ENCODE assay signal across 24 cellular contexts in the genomic region with DNA sequence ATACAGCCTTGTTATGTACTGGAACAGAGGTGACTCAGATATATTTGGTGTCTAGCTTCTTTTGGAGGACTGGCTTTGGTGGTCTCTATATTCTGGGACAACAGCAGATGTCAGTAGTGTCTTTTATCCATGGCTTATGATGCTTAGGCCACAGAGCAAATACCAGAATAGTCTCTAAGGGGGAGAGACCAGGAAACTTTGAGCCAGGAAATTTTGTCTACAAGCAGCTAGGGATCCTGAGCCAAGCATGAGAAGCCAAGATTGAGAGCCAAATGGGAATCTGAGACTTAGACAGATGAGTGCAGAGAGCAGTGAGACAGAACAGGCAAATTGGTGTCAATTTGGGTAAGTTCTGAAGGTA. TPM values are rescaled to one million over a fixed set of nuclear protein-coding genes. Genes with fewer than 3 reads are reported as not detected.
DNase-seq lines count a peak whose midpoint lies in the region; ATAC-seq, FAIRE-seq and TF ChIP-seq lines count a peak whose summit lies in the region.
"Had no signal": no experiment of that assay in that cellular context is flagged by ENCODE, and none has a peak within 500 bp of the region (broad histone marks: within the 10 kb centered on the region; RNA-seq: fewer than 3 reads in every experiment).

No MANE protein-coding gene starts in this region.

- H3K36me3 ChIP-seq in SJSA1 (no peaks in the 10 kb centered on the region), upper lobe of left lung (no peaks in the 10 kb centered on the region), small intestine (ENCODE audit: control insufficient read depth in 2 of 2, insufficient read depth in 2 of 2, low read length in 2 of 2) (no peaks in the 10 kb centered on the region), OCI-LY7 (ENCODE audit: insufficient read depth, low read length) (no peaks in the 10 kb centered on the region)

- DNase-seq in SJSA1 (ENCODE audit: low read depth in 1 of 2, low spot score in 2 of 2) (no peak), fibroblast of the aortic adventitia (ENCODE audit: low read depth) (peak; percentile 87), medulla oblongata (ENCODE audit: extremely low spot score) (peak; percentile 10), upper lobe of left lung (no peak), small intestine (no peak), OCI-LY7 (ENCODE audit: low spot score) (no peak)
- DNase-seq in activated effector memory CD4-positive, alpha-beta T cell treated with anti-CD3 and anti-CD28 coated beads, Interleukin-2, amount 50 U/mL, for 16 hours: no peak
- DNase-seq: activated CD4-positive, alpha-beta T cell treated with anti-CD3 and anti-CD28 coated beads for 36 hours; activated naive CD8-positive, alpha-beta T cell treated with anti-CD3 and anti-CD28 coated beads for 36 hours; cortex of kidney; DND-41; foreskin keratinocyte; GOT3; natural killer cell; NCI-H1092; NCI-H2081; NCI-H510A treated with DMSO at 0.1 percent for 48 hours; stimulated activated naive CD8-positive, alpha-beta T cell treated with anti-CD3 and anti-CD28 coated beads, Interleukin-15, Interleukin-2, amounts not matched to agents 100 U/mL and 50 U/mL, for 24 hours; T-cell had no signal

- ATAC-seq in upper lobe of left lung (ENCODE audit: low FRiP score in 2 of 2): peak; percentile 51 to 90
- ATAC-seq: activated CD4-positive, alpha-beta T cell treated with anti-CD3 and anti-CD28 coated beads for 36 hours; foreskin keratinocyte; natural killer cell; stimulated activated naive CD8-positive, alpha-beta T cell treated with anti-CD3 and anti-CD28 coated beads, Interleukin-15, Interleukin-2, amounts not matched to agents 100 U/mL and 50 U/mL, for 24 hours; T-cell had no signal

- H3K9me2 ChIP-seq in OCI-LY7 (ENCODE audit: insufficient read depth, low read length): no peaks in the 10 kb centered on the region

- BruUV-seq in OCI-LY7 (replicated peaks; lab: Mats Ljungman, UMichigan): no TSS peak

- H3K4me3 ChIP-seq in SJSA1 (no peak overlapping the region), fibroblast of the aortic adventitia (ENCODE audit: low read depth, low read length) (no peak overlapping the region), upper lobe of left lung (no peak overlapping the region), small intestine (ENCODE audit: low read depth in 1 of 2, low read length in 2 of 2) (no peak overlapping the region), OCI-LY7 (ENCODE audit: low read depth, low read length, poor library complexity, severe bottlenecking) (no peak overlapping the region)
- H3K4me3 ChIP-seq: skin epidermis had no signal

- H3K27me3 ChIP-seq in SJSA1 (replicated peaks) (no peaks in the 10 kb centered on the region), upper lobe of left lung (no peaks in the 10 kb centered on the region), small intestine (ENCODE audit: control insufficient read depth in 2 of 2, insufficient read depth in 2 of 2, low read length in 2 of 2) (no peaks in the 10 kb centered on the region)
- H3K27me3 ChIP-seq: foreskin keratinocyte had no signal

- no peaks in the 10 kb centered on the region for H4K20me1 ChIP-seq in OCI-LY7 (ENCODE audit: insufficient read depth, low read length)

- TF ChIP-seq CTCF in fibroblast of the aortic adventitia (IDR thresholded peaks at IDR 0.05; ENCODE audit: insufficient read depth, low read length): peak; percentile 26
- no peak for TF ChIP-seq CTCF in upper lobe of left lung (IDR thresholded peaks at IDR 0.05)
- TF ChIP-seq CTCF in OCI-LY7 (conservative IDR thresholded peaks at IDR 0.05; ENCODE audit: low read length): no peak

- peaks cover 17% of the 10 kb centered on the region for H3K4me1 ChIP-seq in SJSA1 (replicated peaks)
- H3K4me1 ChIP-seq in upper lobe of left lung: no peaks in the 10 kb centered on the region
- H3K4me1 ChIP-seq in small intestine (ENCODE audit: control insufficient read depth in 2 of 2, insufficient read depth in 1 of 2, low read depth in 1 of 2, low read length in 1 of 2): no peaks in the 10 kb centered on the region
- H3K4me1 ChIP-seq in OCI-LY7 (ENCODE audit: insufficient read depth, low read length, poor library complexity, severe bottlenecking): no peaks in the 10 kb centered on the region
- H3K4me1 ChIP-seq: foreskin keratinocyte, parathyroid adenoma had no signal

- no peak overlapping the region for H3K4me2 ChIP-seq in OCI-LY7 (ENCODE audit: low read length)
- H3K4me2 ChIP-seq: KMS-11 had no signal

- CTCF ChIA-PET in OCI-LY7 (lab: Charles Lee; ENCODE audit: unreplicated experiment): no interaction called here

- POLR2A ChIA-PET in OCI-LY7 (lab: Charles Lee): no interaction called here

- FAIRE-seq in small intestine (lab: Jason Lieb, UNC): no peak
- FAIRE-seq: keratinocyte, TTC549 had no signal

- H3K79me2 ChIP-seq in OCI-LY7 (ENCODE audit: insufficient read depth, low read depth, low read length): no peaks in the 10 kb centered on the region
- H3K79me2 ChIP-seq: parathyroid adenoma had no signal

- TF ChIP-seq EP300 in upper lobe of left lung (IDR thresholded peaks at IDR 0.05): no peak

- TF ChIP-seq POLR2A in upper lobe of left lung (IDR thresholded peaks at IDR 0.05): no peak

- peak overlapping the region; percentile 75 for H3K27ac ChIP-seq in SJSA1
- H3K27ac ChIP-seq in upper lobe of left lung: no peak overlapping the region
- no peak overlapping the region for H3K27ac ChIP-seq in small intestine (ENCODE audit: low read depth in 1 of 2, low read length in 1 of 2)
- no peak overlapping the region for H3K27ac ChIP-seq in OCI-LY7 (ENCODE audit: low read depth, low read length, poor library complexity, severe bottlenecking)
- H3K27ac ChIP-seq: foreskin keratinocyte, KMS-11, parathyroid adenoma, skin epidermis had no signal

- H2AFZ ChIP-seq in OCI-LY7 (ENCODE audit: low read length): no peak overlapping the region
- H2AFZ ChIP-seq: parathyroid adenoma had no signal

- H3K9me3 ChIP-seq in SJSA1 (replicated peaks): no peaks in the 10 kb centered on the region
- no peaks in the 10 kb centered on the region for H3K9me3 ChIP-seq in upper lobe of left lung
- no peaks in the 10 kb centered on the region for H3K9me3 ChIP-seq in small intestine (ENCODE audit: control insufficient read depth, low read depth)
- no peaks in the 10 kb centered on the region for H3K9me3 ChIP-seq in OCI-LY7 (ENCODE audit: low read length)

- intact Hi-C loops in OCI-LY7 (cut with micrococcal nuclease; ENCODE audit: unreplicated experiment): no loop called here

RNA-seq across cellular contexts. Expression of gene PTPRR, which starts 28.4 kb away (rescaled TPM):
- total RNA-seq in SJSA1 (2014; rRNA removed; shearing (Covaris generic)): 1.6 and 3.4 TPM in 2 replicates
- total RNA-seq in fibroblast of the aortic adventitia (ENCODE audit: low replicate concordance) (1.4 TPM in 1 of 2 replicates, not detected in the other), upper lobe of left lung (1 to 10 TPM in 2 of 6 donors, under 1 TPM in 3, not detected in 1; 0.30 to 2.7 (median 0.79) TPM), OCI-LY7 (2022) (not detected in 2 replicates)
- polyA plus RNA-seq in small intestine: 10 to 100 TPM in 1 of 3 donors, 1 to 10 TPM in 2; 5.2 to 18.9 (median 5.6) TPM
- total RNA-seq in OCI-LY7 (2014; rRNA removed; shearing (Covaris generic)): not detected in 2 replicates
- total RNA-seq: activated CD4-positive, alpha-beta T cell treated with anti-CD3 and anti-CD28 coated beads for 36 hours; activated naive CD8-positive, alpha-beta T cell treated with anti-CD3 and anti-CD28 coated beads for 36 hours; T-cell had no signal

Comparison
In these comparisons a context has a peak if more than half of its experiments do, and no peak if none do; other contexts are left out.
1. DNase-seq: peak in fibroblast of the aortic adventitia (single experiment) and medulla oblongata (single experiment); none in SJSA1 (0 of 2), upper lobe of left lung (0 of 2), small intestine (single experiment), activated effector memory CD4-positive, alpha-beta T cell treated with anti-CD3 and anti-CD28 coated beads, Interleukin-2, amount 50 U/mL, for 16 hours (single experiment) and OCI-LY7 (single experiment).